1 cellular context compared by ENCODE assay signal in genomic region chr15:73991726-73992593, GRCh38.
TF ChIP-seq lines count a peak whose summit lies in the region.

Gene STOML1, minus strand, starts transcription at chr15:73992295. Its CDS starts 72 bp downstream, at chr15:73992223.

TF ChIP-seq in HepG2, 621 proteins besides CTCF, POLR2A, EP300 and RAD21 (continued from another document and continues in another):
- TF ChIP-seq ZUFSP (CRISPR knock-in tag; IDR thresholded peaks at IDR 0.05; ENCODE audit: borderline replicate concordance) (no peak), TBP (CRISPR knock-in tag; IDR thresholded peaks at IDR 0.05) (no peak), MXD4 (CRISPR knock-in tag; IDR thresholded peaks at IDR 0.05) (peak; percentile 96), ZSCAN20 (CRISPR knock-in tag; IDR thresholded peaks at IDR 0.05; ENCODE audit: borderline replicate concordance) (peak; percentile 30; the same call in 1 of the 2 replicates), CENPT (CRISPR knock-in tag; IDR thresholded peaks at IDR 0.05; ENCODE audit: low read depth) (no peak), SP2 (CRISPR knock-in tag; IDR thresholded peaks at IDR 0.05) (peak; percentile 65), KLF12 (CRISPR knock-in tag; IDR thresholded peaks at IDR 0.05; ENCODE audit: borderline replicate concordance) (peak; percentile 88; the same call in 1 of the 2 replicates), NCOA2 (CRISPR knock-in tag; IDR thresholded peaks at IDR 0.05) (peak; percentile 28; the same call in 1 of the 2 replicates), HES4 (CRISPR knock-in tag; IDR thresholded peaks at IDR 0.05; ENCODE audit: borderline replicate concordance) (peak; percentile 51; the same call in 1 of the 2 replicates), AHR (CRISPR knock-in tag; IDR thresholded peaks at IDR 0.05) (no peak), UBTF (CRISPR knock-in tag; IDR thresholded peaks at IDR 0.05) (peak; percentile 19; the same call in 1 of the 2 replicates), FUBP1 (CRISPR knock-in tag; IDR thresholded peaks at IDR 0.05; ENCODE audit: borderline replicate concordance) (no peak), ZNF350 (CRISPR knock-in tag; IDR thresholded peaks at IDR 0.05; ENCODE audit: borderline replicate concordance, low read depth) (no peak), KDM5A (IDR thresholded peaks at IDR 0.05; ENCODE audit: borderline replicate concordance, low read length) (peak; percentile 53; the same call in 1 of the 2 replicates), ZMYM4 (CRISPR knock-in tag; IDR thresholded peaks at IDR 0.05) (peak; percentile 99), ZNF768 (CRISPR knock-in tag; IDR thresholded peaks at IDR 0.05) (peak; percentile 58; the same call in 1 of the 2 replicates), MBNL3 (CRISPR knock-in tag; conservative IDR thresholded peaks at IDR 0.05) (no peak), MXI1 (IDR thresholded peaks at IDR 0.05; ENCODE audit: borderline replicate concordance, low read depth, low read length) (peak; percentile 100), KLF9 (CRISPR knock-in tag; IDR thresholded peaks at IDR 0.05; ENCODE audit: low read depth) (peak; percentile 81; the same call in 1 of the 2 replicates), RORA (CRISPR knock-in tag; IDR thresholded peaks at IDR 0.05) (no peak), DNMT3B (CRISPR knock-in tag; conservative IDR thresholded peaks at IDR 0.05) (no peak), PBX3 (CRISPR knock-in tag; IDR thresholded peaks at IDR 0.05; ENCODE audit: borderline replicate concordance) (no peak), ZBTB14 (CRISPR knock-in tag; IDR thresholded peaks at IDR 0.05) (peak; percentile 58), E2F5 (CRISPR knock-in tag; conservative IDR thresholded peaks at IDR 0.05) (no peak), ZNF513 (CRISPR knock-in tag; conservative IDR thresholded peaks at IDR 0.05) (no peak), BHLHE40 (IDR thresholded peaks at IDR 0.05; ENCODE audit: low read length) (no peak), MXD1 (CRISPR knock-in tag; IDR thresholded peaks at IDR 0.05) (peak; percentile 82), YEATS2 (CRISPR knock-in tag; IDR thresholded peaks at IDR 0.05; ENCODE audit: borderline replicate concordance) (peak; percentile 76; the same call in 1 of the 2 replicates), ZHX1 (CRISPR knock-in tag; IDR thresholded peaks at IDR 0.05; ENCODE audit: low read depth) (no peak), KLF16 (CRISPR knock-in tag; IDR thresholded peaks at IDR 0.05) (peak in 1 of 2 experiments; percentile 74; a peak in 2 of 4 replicates), ZBTB26 (CRISPR knock-in tag; IDR thresholded peaks at IDR 0.05; ENCODE audit: borderline replicate concordance) (no peak), ZKSCAN5 (CRISPR knock-in tag; IDR thresholded peaks at IDR 0.05) (no peak), GRHL1 (CRISPR knock-in tag; conservative IDR thresholded peaks at IDR 0.05) (no peak), YY1 (IDR thresholded peaks at IDR 0.05; ENCODE audit: insufficient read depth, insufficient replicate concordance, low read depth, low read length) (peak; percentile 83), SIN3A (IDR thresholded peaks at IDR 0.05; ENCODE audit: borderline replicate concordance, low read depth, low read length) (peak; percentile 96), POGZ (CRISPR knock-in tag; IDR thresholded peaks at IDR 0.05) (peak; percentile 88), TARDBP (CRISPR knock-in tag; IDR thresholded peaks at IDR 0.05) (no peak), ZNF331 (CRISPR knock-in tag; IDR thresholded peaks at IDR 0.05) (peak; percentile 64; the same call in 1 of the 2 replicates), KLF6 (CRISPR knock-in tag; IDR thresholded peaks at IDR 0.05) (peak; percentile 65; the same call in 1 of the 2 replicates), RFXAP (CRISPR knock-in tag; IDR thresholded peaks at IDR 0.05; ENCODE audit: borderline replicate concordance) (no peak), HOXD1 (CRISPR knock-in tag; IDR thresholded peaks at IDR 0.05) (no peak)
